20 cellular contexts compared by ENCODE assay signal in the genomic region with DNA sequence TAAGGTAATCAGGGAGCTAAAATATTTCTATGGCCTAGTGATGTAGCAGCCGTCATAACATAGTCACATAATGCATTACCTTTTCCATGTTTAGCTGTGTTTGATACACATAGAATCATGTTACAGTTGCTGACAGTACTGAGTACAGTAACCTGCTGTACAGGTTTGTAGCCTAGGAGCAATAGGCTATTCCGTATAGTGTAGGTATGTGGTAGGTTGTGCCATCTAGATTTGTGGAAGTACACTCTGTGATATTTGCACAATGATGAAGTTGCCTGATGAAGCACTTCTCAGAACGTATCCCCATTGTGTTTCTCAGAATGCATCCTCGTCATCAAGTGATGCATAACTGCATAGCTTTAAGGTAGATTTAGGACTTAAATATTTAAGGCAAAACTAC.
DNase-seq lines count a peak whose midpoint lies in the region; ATAC-seq, FAIRE-seq and TF ChIP-seq lines count a peak whose summit lies in the region.
"Had no signal": no experiment of that assay in that cellular context is flagged by ENCODE, and none has a peak within 500 bp of the region (broad histone marks: within the 10 kb centered on the region; RNA-seq: fewer than 3 reads in every experiment).

No MANE protein-coding gene starts in this region.

- H3K27ac ChIP-seq in VCaP = peak overlapping the region; percentile 38
- H3K27ac ChIP-seq: C4-2B, GM23248 had no signal

- peak; percentile 72 for ATAC-seq in esophagus mucosa
- ATAC-seq: K562 had no signal

- TF ChIP-seq CTCF in LNCaP clone FGC (IDR thresholded peaks at IDR 0.05; ENCODE audit: control insufficient read depth, extremely low read depth, insufficient read depth) = no peak
- TF ChIP-seq CTCF in VCaP (conservative IDR thresholded peaks at IDR 0.05) = no peak

- peak; percentile 89 for FAIRE-seq in HTR-8/SVneo (lab: Jason Lieb, UNC)
- FAIRE-seq: A204.1, D721Med, GM19239, K562 had no signal

- no peak overlapping the region for H3K4me3 ChIP-seq in LNCaP clone FGC (ENCODE audit: low read depth, low read length)
- H3K4me3 ChIP-seq: GM23248, HAP-1, K562 had no signal

- DNase-seq in HTR-8/SVneo (ENCODE audit: insufficient read length, low spot score) (no peak), LNCaP clone FGC (ENCODE audit: low read depth) (peak; percentile 70), NCI-H146 (lab: John Stamatoyannopoulos, UW) (no peak), HuH-7 (ENCODE audit: low spot score) (no peak)
- no peak for DNase-seq in activated effector memory CD4-positive, alpha-beta T cell treated with Interleukin-2 at 50 U/mL for 16 hours
- DNase-seq: AML-193; Caco-2; CD4-positive, alpha-beta T cell; DMS79 treated with DMSO at 0.1 percent for 48 hours; GF-D8; GM23248; IMR-90 had no signal
